In the genomic region with DNA sequence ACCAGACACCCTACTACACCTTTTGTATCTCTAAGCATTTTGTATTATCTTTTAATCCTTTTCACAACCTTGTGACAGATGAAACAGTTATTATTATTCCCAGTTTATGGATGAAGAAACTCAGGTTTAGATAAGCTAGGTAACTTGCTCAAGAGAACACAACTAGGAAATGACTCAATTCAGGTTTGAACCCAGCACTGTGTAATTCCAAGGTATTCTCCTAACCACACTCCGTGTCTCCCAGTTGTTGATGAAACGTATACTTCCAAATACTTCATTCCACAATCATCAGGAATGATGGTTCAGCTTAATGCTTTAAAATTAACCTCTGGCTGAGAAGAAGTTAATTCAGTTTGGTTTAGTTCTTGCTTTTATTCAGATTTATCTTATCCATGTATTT, we compare ENCODE assay signal across 1 cellular context.
TF ChIP-seq lines count a peak whose summit lies in the region.

No MANE protein-coding gene starts in this region.

TF ChIP-seq in K562, 482 proteins besides CTCF, POLR2A, EP300 and RAD21:
- TF ChIP-seq, protein P1, sequence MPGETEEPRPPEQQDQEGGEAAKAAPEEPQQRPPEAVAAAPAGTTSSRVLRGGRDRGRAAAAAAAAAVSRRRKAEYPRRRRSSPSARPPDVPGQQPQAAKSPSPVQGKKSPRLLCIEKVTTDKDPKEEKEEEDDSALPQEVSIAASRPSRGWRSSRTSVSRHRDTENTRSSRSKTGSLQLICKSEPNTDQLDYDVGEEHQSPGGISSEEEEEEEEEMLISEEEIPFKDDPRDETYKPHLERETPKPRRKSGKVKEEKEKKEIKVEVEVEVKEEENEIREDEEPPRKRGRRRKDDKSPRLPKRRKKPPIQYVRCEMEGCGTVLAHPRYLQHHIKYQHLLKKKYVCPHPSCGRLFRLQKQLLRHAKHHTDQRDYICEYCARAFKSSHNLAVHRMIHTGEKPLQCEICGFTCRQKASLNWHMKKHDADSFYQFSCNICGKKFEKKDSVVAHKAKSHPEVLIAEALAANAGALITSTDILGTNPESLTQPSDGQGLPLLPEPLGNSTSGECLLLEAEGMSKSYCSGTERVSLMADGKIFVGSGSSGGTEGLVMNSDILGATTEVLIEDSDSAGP (CRISPR knock-in tag; IDR thresholded peaks at IDR 0.05): no peak
- TF ChIP-seq ZNF253 (CRISPR knock-in tag; conservative IDR thresholded peaks at IDR 0.05) (no peak), FOXA1 (IDR thresholded peaks at IDR 0.05; ENCODE audit: borderline replicate concordance) (no peak), ZNF764 (CRISPR knock-in tag; IDR thresholded peaks at IDR 0.05; ENCODE audit: low read depth) (no peak), ZC3H4 (CRISPR knock-in tag; IDR thresholded peaks at IDR 0.05; ENCODE audit: borderline replicate concordance) (no peak), NFIX (CRISPR knock-in tag; IDR thresholded peaks at IDR 0.05; ENCODE audit: low read depth) (no peak), YBX1 (IDR thresholded peaks at IDR 0.05) (no peak)
- TF ChIP-seq, protein P2, sequence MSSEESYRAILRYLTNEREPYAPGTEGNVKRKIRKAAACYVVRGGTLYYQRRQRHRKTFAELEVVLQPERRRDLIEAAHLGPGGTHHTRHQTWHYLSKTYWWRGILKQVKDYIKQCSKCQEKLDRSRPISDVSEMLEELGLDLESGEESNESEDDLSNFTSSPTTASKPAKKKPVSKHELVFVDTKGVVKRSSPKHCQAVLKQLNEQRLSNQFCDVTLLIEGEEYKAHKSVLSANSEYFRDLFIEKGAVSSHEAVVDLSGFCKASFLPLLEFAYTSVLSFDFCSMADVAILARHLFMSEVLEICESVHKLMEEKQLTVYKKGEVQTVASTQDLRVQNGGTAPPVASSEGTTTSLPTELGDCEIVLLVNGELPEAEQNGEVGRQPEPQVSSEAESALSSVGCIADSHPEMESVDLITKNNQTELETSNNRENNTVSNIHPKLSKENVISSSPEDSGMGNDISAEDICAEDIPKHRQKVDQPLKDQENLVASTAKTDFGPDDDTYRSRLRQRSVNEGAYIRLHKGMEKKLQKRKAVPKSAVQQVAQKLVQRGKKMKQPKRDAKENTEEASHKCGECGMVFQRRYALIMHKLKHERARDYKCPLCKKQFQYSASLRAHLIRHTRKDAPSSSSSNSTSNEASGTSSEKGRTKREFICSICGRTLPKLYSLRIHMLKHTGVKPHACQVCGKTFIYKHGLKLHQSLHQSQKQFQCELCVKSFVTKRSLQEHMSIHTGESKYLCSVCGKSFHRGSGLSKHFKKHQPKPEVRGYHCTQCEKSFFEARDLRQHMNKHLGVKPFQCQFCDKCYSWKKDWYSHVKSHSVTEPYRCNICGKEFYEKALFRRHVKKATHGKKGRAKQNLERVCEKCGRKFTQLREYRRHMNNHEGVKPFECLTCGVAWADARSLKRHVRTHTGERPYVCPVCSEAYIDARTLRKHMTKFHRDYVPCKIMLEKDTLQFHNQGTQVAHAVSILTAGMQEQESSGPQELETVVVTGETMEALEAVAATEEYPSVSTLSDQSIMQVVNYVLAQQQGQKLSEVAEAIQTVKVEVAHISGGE (CRISPR knock-in tag; IDR thresholded peaks at IDR 0.05): no peak
